ENCODE assay signal across 1 cellular context in the genomic region with DNA sequence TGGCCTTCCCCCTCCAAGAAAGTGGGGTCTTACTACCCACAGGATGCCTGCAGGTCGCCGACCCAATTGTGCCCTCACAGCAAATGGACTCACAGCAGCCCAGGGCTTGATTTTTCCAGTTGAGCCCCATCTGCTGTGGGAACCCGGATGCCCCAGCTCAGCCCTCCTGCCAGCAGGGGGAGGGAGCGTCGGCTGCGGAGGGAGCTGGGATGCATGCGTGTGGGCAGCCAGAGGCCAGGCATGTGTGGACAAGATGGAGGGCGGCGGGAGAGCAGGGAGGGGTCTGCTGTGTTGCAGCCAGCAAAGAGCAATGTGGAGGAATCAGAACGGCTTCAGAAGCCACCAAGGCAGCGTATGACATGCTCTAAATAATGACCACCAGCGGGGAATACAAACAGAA.
A peak's percentile ranks its signal among the peaks of the same experiment; 100 is the strongest.
TF ChIP-seq lines count a peak whose summit lies in the region.

No MANE protein-coding gene starts in this region.

TF ChIP-seq in HepG2, 621 proteins besides CTCF, POLR2A, EP300 and RAD21 (continued from another document and continues in another):
- TF ChIP-seq, protein P1, sequence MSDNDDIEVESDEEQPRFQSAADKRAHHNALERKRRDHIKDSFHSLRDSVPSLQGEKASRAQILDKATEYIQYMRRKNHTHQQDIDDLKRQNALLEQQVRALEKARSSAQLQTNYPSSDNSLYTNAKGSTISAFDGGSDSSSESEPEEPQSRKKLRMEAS (IDR thresholded peaks at IDR 0.05), result peak; percentile 40; the same call in 1 of the 2 replicates
- TF ChIP-seq ZNF768 (CRISPR knock-in tag; IDR thresholded peaks at IDR 0.05), result peak; percentile 18; the same call in 1 of the 2 replicates
- TF ChIP-seq, protein P2, sequence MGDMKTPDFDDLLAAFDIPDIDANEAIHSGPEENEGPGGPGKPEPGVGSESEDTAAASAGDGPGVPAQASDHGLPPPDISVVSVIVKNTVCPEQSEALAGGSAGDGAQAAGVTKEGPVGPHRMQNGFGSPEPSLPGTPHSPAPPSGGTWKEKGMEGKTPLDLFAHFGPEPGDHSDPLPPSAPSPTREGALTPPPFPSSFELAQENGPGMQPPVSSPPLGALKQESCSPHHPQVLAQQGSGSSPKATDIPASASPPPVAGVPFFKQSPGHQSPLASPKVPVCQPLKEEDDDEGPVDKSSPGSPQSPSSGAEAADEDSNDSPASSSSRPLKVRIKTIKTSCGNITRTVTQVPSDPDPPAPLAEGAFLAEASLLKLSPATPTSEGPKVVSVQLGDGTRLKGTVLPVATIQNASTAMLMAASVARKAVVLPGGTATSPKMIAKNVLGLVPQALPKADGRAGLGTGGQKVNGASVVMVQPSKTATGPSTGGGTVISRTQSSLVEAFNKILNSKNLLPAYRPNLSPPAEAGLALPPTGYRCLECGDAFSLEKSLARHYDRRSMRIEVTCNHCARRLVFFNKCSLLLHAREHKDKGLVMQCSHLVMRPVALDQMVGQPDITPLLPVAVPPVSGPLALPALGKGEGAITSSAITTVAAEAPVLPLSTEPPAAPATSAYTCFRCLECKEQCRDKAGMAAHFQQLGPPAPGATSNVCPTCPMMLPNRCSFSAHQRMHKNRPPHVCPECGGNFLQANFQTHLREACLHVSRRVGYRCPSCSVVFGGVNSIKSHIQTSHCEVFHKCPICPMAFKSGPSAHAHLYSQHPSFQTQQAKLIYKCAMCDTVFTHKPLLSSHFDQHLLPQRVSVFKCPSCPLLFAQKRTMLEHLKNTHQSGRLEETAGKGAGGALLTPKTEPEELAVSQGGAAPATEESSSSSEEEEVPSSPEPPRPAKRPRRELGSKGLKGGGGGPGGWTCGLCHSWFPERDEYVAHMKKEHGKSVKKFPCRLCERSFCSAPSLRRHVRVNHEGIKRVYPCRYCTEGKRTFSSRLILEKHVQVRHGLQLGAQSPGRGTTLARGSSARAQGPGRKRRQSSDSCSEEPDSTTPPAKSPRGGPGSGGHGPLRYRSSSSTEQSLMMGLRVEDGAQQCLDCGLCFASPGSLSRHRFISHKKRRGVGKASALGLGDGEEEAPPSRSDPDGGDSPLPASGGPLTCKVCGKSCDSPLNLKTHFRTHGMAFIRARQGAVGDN (CRISPR knock-in tag; IDR thresholded peaks at IDR 0.05), result peak; percentile 68
- 0 out of 2 replicates have a peak, but pooled peaks have one; percentile 48 for TF ChIP-seq MIER2 (CRISPR knock-in tag; IDR thresholded peaks at IDR 0.05)
- 0 out of 2 replicates have a peak, but pooled peaks have one; percentile 25 for TF ChIP-seq PHF8 (CRISPR knock-in tag; IDR thresholded peaks at IDR 0.05)
- TF ChIP-seq ZNF510 (CRISPR knock-in tag; IDR thresholded peaks at IDR 0.05; ENCODE audit: low read depth), result no peak
- TF ChIP-seq, protein P3, sequence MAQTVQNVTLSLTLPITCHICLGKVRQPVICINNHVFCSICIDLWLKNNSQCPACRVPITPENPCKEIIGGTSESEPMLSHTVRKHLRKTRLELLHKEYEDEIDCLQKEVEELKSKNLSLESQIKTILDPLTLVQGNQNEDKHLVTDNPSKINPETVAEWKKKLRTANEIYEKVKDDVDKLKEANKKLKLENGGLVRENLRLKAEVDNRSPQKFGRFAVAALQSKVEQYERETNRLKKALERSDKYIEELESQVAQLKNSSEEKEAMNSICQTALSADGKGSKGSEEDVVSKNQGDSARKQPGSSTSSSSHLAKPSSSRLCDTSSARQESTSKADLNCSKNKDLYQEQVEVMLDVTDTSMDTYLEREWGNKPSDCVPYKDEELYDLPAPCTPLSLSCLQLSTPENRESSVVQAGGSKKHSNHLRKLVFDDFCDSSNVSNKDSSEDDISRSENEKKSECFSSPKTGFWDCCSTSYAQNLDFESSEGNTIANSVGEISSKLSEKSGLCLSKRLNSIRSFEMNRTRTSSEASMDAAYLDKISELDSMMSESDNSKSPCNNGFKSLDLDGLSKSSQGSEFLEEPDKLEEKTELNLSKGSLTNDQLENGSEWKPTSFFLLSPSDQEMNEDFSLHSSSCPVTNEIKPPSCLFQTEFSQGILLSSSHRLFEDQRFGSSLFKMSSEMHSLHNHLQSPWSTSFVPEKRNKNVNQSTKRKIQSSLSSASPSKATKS (CRISPR knock-in tag; IDR thresholded peaks at IDR 0.05), result no peak
- TF ChIP-seq XRCC5 (optimal IDR thresholded peaks at IDR 0.05; ENCODE audit: low read length), result peak; percentile 64
- TF ChIP-seq TEAD3 (CRISPR knock-in tag; optimal IDR thresholded peaks at IDR 0.05; ENCODE audit: borderline replicate concordance), result peak; percentile 48
- TF ChIP-seq ZNF841 (CRISPR knock-in tag; IDR thresholded peaks at IDR 0.05; ENCODE audit: borderline replicate concordance), result no peak
- TF ChIP-seq, protein P4, sequence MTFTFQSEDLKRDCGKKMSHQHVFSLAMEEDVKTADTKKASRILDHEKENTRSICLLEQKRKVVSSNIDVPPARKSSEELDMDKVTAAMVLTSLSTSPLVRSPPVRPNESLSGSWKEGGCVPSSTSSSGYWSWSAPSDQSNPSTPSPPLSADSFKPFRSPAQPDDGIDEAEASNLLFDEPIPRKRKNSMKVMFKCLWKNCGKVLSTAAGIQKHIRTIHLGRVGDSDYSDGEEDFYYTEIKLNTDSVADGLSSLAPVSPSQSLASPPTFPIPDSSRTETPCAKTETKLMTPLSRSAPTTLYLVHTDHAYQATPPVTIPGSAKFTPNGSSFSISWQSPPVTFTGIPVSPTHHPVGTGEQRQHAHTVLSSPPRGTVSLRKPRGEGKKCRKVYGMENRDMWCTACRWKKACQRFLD (CRISPR knock-in tag; IDR thresholded peaks at IDR 0.05; ENCODE audit: borderline replicate concordance), result no peak
- no peak for TF ChIP-seq ZNF264 (CRISPR knock-in tag; IDR thresholded peaks at IDR 0.05)
- 0 out of 2 replicates have a peak, but pooled peaks have one; percentile 24 for TF ChIP-seq FOSL2 (CRISPR knock-in tag; IDR thresholded peaks at IDR 0.05)
- TF ChIP-seq ZSCAN12 (CRISPR knock-in tag; IDR thresholded peaks at IDR 0.05), result no peak
- TF ChIP-seq, protein P5, sequence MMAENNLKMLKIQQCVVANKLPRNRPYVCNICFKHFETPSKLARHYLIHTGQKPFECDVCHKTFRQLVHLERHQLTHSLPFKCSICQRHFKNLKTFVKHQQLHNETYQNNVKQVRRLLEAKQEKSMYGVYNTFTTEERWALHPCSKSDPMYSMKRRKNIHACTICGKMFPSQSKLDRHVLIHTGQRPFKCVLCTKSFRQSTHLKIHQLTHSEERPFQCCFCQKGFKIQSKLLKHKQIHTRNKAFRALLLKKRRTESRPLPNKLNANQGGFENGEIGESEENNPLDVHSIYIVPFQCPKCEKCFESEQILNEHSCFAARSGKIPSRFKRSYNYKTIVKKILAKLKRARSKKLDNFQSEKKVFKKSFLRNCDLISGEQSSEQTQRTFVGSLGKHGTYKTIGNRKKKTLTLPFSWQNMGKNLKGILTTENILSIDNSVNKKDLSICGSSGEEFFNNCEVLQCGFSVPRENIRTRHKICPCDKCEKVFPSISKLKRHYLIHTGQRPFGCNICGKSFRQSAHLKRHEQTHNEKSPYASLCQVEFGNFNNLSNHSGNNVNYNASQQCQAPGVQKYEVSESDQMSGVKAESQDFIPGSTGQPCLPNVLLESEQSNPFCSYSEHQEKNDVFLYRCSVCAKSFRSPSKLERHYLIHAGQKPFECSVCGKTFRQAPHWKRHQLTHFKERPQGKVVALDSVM (CRISPR knock-in tag; IDR thresholded peaks at IDR 0.05), result no peak
- no peak for TF ChIP-seq ZNF75D (CRISPR knock-in tag; IDR thresholded peaks at IDR 0.05; ENCODE audit: borderline replicate concordance)
- TF ChIP-seq, protein P6, sequence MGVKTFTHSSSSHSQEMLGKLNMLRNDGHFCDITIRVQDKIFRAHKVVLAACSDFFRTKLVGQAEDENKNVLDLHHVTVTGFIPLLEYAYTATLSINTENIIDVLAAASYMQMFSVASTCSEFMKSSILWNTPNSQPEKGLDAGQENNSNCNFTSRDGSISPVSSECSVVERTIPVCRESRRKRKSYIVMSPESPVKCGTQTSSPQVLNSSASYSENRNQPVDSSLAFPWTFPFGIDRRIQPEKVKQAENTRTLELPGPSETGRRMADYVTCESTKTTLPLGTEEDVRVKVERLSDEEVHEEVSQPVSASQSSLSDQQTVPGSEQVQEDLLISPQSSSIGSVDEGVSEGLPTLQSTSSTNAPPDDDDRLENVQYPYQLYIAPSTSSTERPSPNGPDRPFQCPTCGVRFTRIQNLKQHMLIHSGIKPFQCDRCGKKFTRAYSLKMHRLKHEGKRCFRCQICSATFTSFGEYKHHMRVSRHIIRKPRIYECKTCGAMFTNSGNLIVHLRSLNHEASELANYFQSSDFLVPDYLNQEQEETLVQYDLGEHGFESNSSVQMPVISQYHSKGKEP (CRISPR knock-in tag; IDR thresholded peaks at IDR 0.05), result no peak
- no peak for TF ChIP-seq SMARCE1 (IDR thresholded peaks at IDR 0.05; ENCODE audit: borderline replicate concordance)
- no peak for TF ChIP-seq KLF11 (CRISPR knock-in tag; IDR thresholded peaks at IDR 0.05)
- no peak for TF ChIP-seq ZNF160 (CRISPR knock-in tag; IDR thresholded peaks at IDR 0.05)
- TF ChIP-seq RBFOX2 (IDR thresholded peaks at IDR 0.05; ENCODE audit: low read depth, low read length), result no peak
- TF ChIP-seq ZNF44 (CRISPR knock-in tag; IDR thresholded peaks at IDR 0.05), result no peak
- no peak for TF ChIP-seq ZNF382 (CRISPR knock-in tag; IDR thresholded peaks at IDR 0.05; ENCODE audit: borderline replicate concordance)
- peak; percentile 30; the same call in 1 of the 2 replicates for TF ChIP-seq ZNF644 (CRISPR knock-in tag; IDR thresholded peaks at IDR 0.05; ENCODE audit: low read depth)
- TF ChIP-seq, protein P7, sequence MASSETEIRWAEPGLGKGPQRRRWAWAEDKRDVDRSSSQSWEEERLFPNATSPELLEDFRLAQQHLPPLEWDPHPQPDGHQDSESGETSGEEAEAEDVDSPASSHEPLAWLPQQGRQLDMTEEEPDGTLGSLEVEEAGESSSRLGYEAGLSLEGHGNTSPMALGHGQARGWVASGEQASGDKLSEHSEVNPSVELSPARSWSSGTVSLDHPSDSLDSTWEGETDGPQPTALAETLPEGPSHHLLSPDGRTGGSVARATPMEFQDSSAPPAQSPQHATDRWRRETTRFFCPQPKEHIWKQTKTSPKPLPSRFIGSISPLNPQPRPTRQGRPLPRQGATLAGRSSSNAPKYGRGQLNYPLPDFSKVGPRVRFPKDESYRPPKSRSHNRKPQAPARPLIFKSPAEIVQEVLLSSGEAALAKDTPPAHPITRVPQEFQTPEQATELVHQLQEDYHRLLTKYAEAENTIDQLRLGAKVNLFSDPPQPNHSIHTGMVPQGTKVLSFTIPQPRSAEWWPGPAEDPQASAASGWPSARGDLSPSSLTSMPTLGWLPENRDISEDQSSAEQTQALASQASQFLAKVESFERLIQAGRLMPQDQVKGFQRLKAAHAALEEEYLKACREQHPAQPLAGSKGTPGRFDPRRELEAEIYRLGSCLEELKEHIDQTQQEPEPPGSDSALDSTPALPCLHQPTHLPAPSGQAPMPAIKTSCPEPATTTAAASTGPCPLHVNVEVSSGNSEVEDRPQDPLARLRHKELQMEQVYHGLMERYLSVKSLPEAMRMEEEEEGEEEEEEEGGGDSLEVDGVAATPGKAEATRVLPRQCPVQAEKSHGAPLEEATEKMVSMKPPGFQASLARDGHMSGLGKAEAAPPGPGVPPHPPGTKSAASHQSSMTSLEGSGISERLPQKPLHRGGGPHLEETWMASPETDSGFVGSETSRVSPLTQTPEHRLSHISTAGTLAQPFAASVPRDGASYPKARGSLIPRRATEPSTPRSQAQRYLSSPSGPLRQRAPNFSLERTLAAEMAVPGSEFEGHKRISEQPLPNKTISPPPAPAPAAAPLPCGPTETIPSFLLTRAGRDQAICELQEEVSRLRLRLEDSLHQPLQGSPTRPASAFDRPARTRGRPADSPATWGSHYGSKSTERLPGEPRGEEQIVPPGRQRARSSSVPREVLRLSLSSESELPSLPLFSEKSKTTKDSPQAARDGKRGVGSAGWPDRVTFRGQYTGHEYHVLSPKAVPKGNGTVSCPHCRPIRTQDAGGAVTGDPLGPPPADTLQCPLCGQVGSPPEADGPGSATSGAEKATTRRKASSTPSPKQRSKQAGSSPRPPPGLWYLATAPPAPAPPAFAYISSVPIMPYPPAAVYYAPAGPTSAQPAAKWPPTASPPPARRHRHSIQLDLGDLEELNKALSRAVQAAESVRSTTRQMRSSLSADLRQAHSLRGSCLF (CRISPR knock-in tag; IDR thresholded peaks at IDR 0.05; ENCODE audit: borderline replicate concordance), result no peak
- TF ChIP-seq ZNF547 (CRISPR knock-in tag; IDR thresholded peaks at IDR 0.05), result no peak
- TF ChIP-seq, protein P8, sequence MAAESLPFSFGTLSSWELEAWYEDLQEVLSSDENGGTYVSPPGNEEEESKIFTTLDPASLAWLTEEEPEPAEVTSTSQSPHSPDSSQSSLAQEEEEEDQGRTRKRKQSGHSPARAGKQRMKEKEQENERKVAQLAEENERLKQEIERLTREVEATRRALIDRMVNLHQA (CRISPR knock-in tag; IDR thresholded peaks at IDR 0.05), result no peak
- TF ChIP-seq, protein P9, sequence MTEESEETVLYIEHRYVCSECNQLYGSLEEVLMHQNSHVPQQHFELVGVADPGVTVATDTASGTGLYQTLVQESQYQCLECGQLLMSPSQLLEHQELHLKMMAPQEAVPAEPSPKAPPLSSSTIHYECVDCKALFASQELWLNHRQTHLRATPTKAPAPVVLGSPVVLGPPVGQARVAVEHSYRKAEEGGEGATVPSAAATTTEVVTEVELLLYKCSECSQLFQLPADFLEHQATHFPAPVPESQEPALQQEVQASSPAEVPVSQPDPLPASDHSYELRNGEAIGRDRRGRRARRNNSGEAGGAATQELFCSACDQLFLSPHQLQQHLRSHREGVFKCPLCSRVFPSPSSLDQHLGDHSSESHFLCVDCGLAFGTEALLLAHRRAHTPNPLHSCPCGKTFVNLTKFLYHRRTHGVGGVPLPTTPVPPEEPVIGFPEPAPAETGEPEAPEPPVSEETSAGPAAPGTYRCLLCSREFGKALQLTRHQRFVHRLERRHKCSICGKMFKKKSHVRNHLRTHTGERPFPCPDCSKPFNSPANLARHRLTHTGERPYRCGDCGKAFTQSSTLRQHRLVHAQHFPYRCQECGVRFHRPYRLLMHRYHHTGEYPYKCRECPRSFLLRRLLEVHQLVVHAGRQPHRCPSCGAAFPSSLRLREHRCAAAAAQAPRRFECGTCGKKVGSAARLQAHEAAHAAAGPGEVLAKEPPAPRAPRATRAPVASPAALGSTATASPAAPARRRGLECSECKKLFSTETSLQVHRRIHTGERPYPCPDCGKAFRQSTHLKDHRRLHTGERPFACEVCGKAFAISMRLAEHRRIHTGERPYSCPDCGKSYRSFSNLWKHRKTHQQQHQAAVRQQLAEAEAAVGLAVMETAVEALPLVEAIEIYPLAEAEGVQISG (CRISPR knock-in tag; IDR thresholded peaks at IDR 0.05), result peak; percentile 16; the same call in 1 of the 2 replicates
- peak; percentile 26; the same call in 1 of the 2 replicates for TF ChIP-seq ZFX (CRISPR knock-in tag; IDR thresholded peaks at IDR 0.05; ENCODE audit: low read depth)
- TF ChIP-seq ZNF598 (CRISPR knock-in tag; IDR thresholded peaks at IDR 0.05; ENCODE audit: borderline replicate concordance), result no peak
- no peak for TF ChIP-seq ZFP62 (CRISPR knock-in tag; IDR thresholded peaks at IDR 0.05)
- peak; percentile 54 for TF ChIP-seq YY1 (IDR thresholded peaks at IDR 0.05; ENCODE audit: insufficient read depth, insufficient replicate concordance, low read depth, low read length)
- TF ChIP-seq HDAC1 (CRISPR knock-in tag; IDR thresholded peaks at IDR 0.05), result no peak
- TF ChIP-seq, protein P10, sequence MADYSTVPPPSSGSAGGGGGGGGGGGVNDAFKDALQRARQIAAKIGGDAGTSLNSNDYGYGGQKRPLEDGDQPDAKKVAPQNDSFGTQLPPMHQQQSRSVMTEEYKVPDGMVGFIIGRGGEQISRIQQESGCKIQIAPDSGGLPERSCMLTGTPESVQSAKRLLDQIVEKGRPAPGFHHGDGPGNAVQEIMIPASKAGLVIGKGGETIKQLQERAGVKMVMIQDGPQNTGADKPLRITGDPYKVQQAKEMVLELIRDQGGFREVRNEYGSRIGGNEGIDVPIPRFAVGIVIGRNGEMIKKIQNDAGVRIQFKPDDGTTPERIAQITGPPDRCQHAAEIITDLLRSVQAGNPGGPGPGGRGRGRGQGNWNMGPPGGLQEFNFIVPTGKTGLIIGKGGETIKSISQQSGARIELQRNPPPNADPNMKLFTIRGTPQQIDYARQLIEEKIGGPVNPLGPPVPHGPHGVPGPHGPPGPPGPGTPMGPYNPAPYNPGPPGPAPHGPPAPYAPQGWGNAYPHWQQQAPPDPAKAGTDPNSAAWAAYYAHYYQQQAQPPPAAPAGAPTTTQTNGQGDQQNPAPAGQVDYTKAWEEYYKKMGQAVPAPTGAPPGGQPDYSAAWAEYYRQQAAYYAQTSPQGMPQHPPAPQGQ (CRISPR knock-in tag; IDR thresholded peaks at IDR 0.05; ENCODE audit: borderline replicate concordance), result no peak
